Comparison of ENCODE assay signal across 34 cellular contexts in the genomic region with DNA sequence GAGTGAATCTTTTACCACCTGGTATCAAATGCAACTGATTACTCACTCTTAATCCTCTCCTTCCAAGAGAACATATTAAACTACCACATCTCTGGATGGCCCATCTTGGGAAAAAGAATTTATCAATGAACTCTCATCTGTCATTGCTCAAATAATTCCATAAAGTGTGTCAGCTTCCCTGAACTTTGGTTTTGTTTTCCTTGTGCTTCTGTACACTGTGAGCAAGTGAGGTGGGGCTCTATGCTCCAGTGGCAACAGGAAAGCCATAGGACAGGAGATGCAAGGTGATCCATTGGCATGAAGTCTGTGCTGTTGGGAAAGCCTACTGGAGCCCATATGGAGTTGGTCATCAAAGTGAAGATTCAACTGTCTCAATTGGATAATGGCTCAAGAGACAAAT. TPM values are rescaled to one million over a fixed set of nuclear protein-coding genes. Genes with fewer than 3 reads are reported as not detected.
"Had no signal": no experiment of that assay in that cellular context is flagged by ENCODE, and none has a peak within 500 bp of the region (broad histone marks: within the 10 kb centered on the region; RNA-seq: fewer than 3 reads in every experiment).

No MANE protein-coding gene starts in this region.

- H3K27me3 ChIP-seq: adrenal gland, body of pancreas, brain microvascular endothelial cell, breast epithelium had no signal

- FAIRE-seq: astrocyte, TTC549 had no signal

- H3K27ac ChIP-seq: adrenal gland, body of pancreas, brain microvascular endothelial cell, breast epithelium, VCaP had no signal

- DNase-seq: activated B cell treated with CpG ODN at 0.5 μM for 24 hours; activated CD4-positive, alpha-beta memory T cell treated with anti-CD3 and anti-CD28 coated beads for 36 hours; activated CD4-positive, alpha-beta T cell treated with anti-CD3 and anti-CD28 coated beads for 4 hours; activated CD4-positive, alpha-beta T cell treated with anti-CD3 and anti-CD28 coated beads, Interleukin-2, amount 10 ng/mL, durations not matched to agents 24 days and 14 days; activated CD4-positive, alpha-beta T cell treated with anti-CD3 and anti-CD28 coated beads, Interleukin-2, amount 50 U/mL, for 1 hour; activated CD4-positive, alpha-beta T cell treated with anti-CD3 and anti-CD28 coated beads, Interleukin-2, amount 50 U/mL, for 4 hours; activated CD4-positive, CD25-positive, alpha-beta regulatory T cell treated with anti-CD3 and anti-CD28 coated beads, Interleukin-2, amount 50 U/mL, for 72 hours; activated CD8-positive, alpha-beta memory T cell treated with anti-CD3 and anti-CD28 coated beads, Interleukin-2, amount 50 U/mL, for 4 hours; activated CD8-positive, alpha-beta T cell treated with anti-CD3 and anti-CD28 coated beads for 36 hours; activated effector memory CD4-positive, alpha-beta T cell treated with anti-CD3 and anti-CD28 coated beads, Interleukin-2, amount 50 U/mL, for 16 hours; activated gamma-delta T cell treated with Interleukin-2 at 50 U/mL for 16 hours; activated naive CD4-positive, alpha-beta T cell; activated naive CD4-positive, alpha-beta T cell treated with anti-CD3 and anti-CD28 coated beads for 36 hours; activated naive CD4-positive, alpha-beta T cell treated with anti-CD3 and anti-CD28 coated beads, Interleukin-2, amount 50 U/mL, for 16 hours; activated naive CD8-positive, alpha-beta T cell treated with anti-CD3 and anti-CD28 coated beads for 36 hours; activated T-cell treated with anti-CD3 and anti-CD28 coated beads for 4 hours; activated T-cell treated with anti-CD3 and anti-CD28 coated beads, Interleukin-2, amount 50 U/mL, for 1 hour; activated T-cell treated with anti-CD3 and anti-CD28 coated beads, Interleukin-2, amount 50 U/mL, for 4 hours; activated T-cell treated with anti-CD3 and anti-CD28 coated beads, Interleukin-2, amount 50 U/mL, for 72 hours; adrenal gland; amniotic stem cell; aorta; body of pancreas; brain microvascular endothelial cell; central memory CD4-positive, alpha-beta T cell; T-helper 2 cell; T-helper 9 cell had no signal

- ATAC-seq: activated CD8-positive, alpha-beta T cell treated with anti-CD3 and anti-CD28 coated beads for 36 hours; activated naive CD4-positive, alpha-beta T cell treated with anti-CD3 and anti-CD28 coated beads, Interleukin-2, amount 50 U/mL, for 72 hours; activated T-cell treated with anti-CD3 and anti-CD28 coated beads, Interleukin-2, amount 50 U/mL, for 4 hours; activated T-cell treated with anti-CD3 and anti-CD28 coated beads, Interleukin-2, amount 50 U/mL, for 72 hours; activated T-helper 17 cell treated with anti-CD3 and anti-CD28 coated beads, Interleukin-2, amount 50 U/mL, for 72 hours; body of pancreas had no signal

- H3K9me3 ChIP-seq: adrenal gland, body of pancreas had no signal

- H3K4me1 ChIP-seq: breast epithelium had no signal

- H3K36me3 ChIP-seq: adrenal gland, brain microvascular endothelial cell, breast epithelium had no signal

- H3K4me3 ChIP-seq: adrenal gland, body of pancreas, breast epithelium had no signal

RNA-seq across cellular contexts. Expression of a gene that starts 17.4 kb away (rescaled TPM):
- total RNA-seq: activated B cell treated with CpG ODN at 0.5 μM for 24 hours; activated CD4-positive, alpha-beta memory T cell treated with anti-CD3 and anti-CD28 coated beads for 36 hours; activated CD4-positive, alpha-beta T cell treated with anti-CD3 and anti-CD28 coated beads, Interleukin-2, amount 10 ng/mL, durations not matched to agents 24 days and 14 days; activated CD8-positive, alpha-beta memory T cell treated with anti-CD3 and anti-CD28 coated beads for 36 hours; activated CD8-positive, alpha-beta T cell treated with anti-CD3 and anti-CD28 coated beads for 36 hours; activated naive CD4-positive, alpha-beta T cell treated with anti-CD3 and anti-CD28 coated beads for 36 hours; activated naive CD4-positive, alpha-beta T cell treated with anti-CD3 and anti-CD28 coated beads, Interleukin-2, amount 50 U/mL, for 72 hours; activated naive CD8-positive, alpha-beta T cell treated with anti-CD3 and anti-CD28 coated beads for 36 hours; activated T-cell treated with anti-CD3 and anti-CD28 coated beads, Interleukin-2, amount 50 U/mL, for 4 hours; activated T-cell treated with anti-CD3 and anti-CD28 coated beads, Interleukin-2, amount 50 U/mL, for 72 hours; activated T-helper 17 cell treated with anti-CD3 and anti-CD28 coated beads, Interleukin-2, amount 50 U/mL, for 72 hours had no signal
